Comparison of ENCODE assay signal across 26 cellular contexts in genomic region chr7:28376634-28377033, GRCh38. TPM values are rescaled to one million over a fixed set of nuclear protein-coding genes. Genes with fewer than 3 reads are reported as not detected.
"Had no signal": no experiment of that assay in that cellular context is flagged by ENCODE, and none has a peak within 500 bp of the region (broad histone marks: within the 10 kb centered on the region; RNA-seq: fewer than 3 reads in every experiment).

No MANE protein-coding gene starts in this region.

- H3K9ac ChIP-seq: neural progenitor cell, parathyroid adenoma had no signal

- H3K27me3 ChIP-seq: neural progenitor cell, ovary, right lobe of liver, sigmoid colon, stomach, thyroid gland, tibial nerve, upper lobe of left lung, uterus had no signal

- DNase-seq: naive thymus-derived CD4-positive, alpha-beta T cell; natural killer cell; occipital lobe; ovary; posterior cingulate gyrus; psoas muscle; right cardiac atrium; right lobe of liver; sigmoid colon; stimulated activated CD4-positive, alpha-beta T cell treated with anti-CD3 and anti-CD28 coated beads, Interleukin-15, amount 100 ng/mL, for 24 hours; stimulated activated CD4-positive, alpha-beta T cell treated with anti-CD3 and anti-CD28 coated beads, Interleukin-2, amount 100 ng/mL, for 24 hours; stimulated activated CD4-positive, alpha-beta T cell treated with anti-CD3 and anti-CD28 coated beads, Interleukin-2, amount 100 ng/mL, for 48 hours; stimulated activated CD4-positive, alpha-beta T cell treated with anti-CD3 and anti-CD28 coated beads, Interleukin-4, amount 100 ng/mL, for 24 hours; stimulated activated naive B cell treated with anti-CD40 and anti-IgM and Interleukin-4, amounts not matched to agents 10 μg/mL and 1 μg/mL and 100 μg/mL, for 72 hours; stimulated activated naive CD4-positive, alpha-beta T cell treated with Interleukin-2 at 50 U/mL for 16 hours; stomach; thyroid gland; trophoblast cell; upper lobe of left lung; uterus had no signal

- H3K4me1 ChIP-seq: neural progenitor cell, parathyroid adenoma, psoas muscle, right lobe of liver, stomach, tibial nerve, upper lobe of left lung, uterus had no signal

- H3K4me2 ChIP-seq: neural progenitor cell had no signal

- H3K9me3 ChIP-seq: ovary, psoas muscle, right lobe of liver, sigmoid colon, stomach, thoracic aorta, thyroid gland, tibial nerve, upper lobe of left lung, uterus had no signal

- H3K27ac ChIP-seq: neural progenitor cell, ovary, parathyroid adenoma, psoas muscle, right lobe of liver, sigmoid colon, skin epidermis, stomach, thoracic aorta, thyroid gland, tibial nerve, upper lobe of left lung, uterus had no signal

- H3K36me3 ChIP-seq: neural progenitor cell, ovary, right lobe of liver, sigmoid colon, stomach, thoracic aorta, thyroid gland, tibial nerve, upper lobe of left lung, uterus had no signal

- H3K79me2 ChIP-seq: parathyroid adenoma had no signal

- ATAC-seq: naive thymus-derived CD4-positive, alpha-beta T cell; natural killer cell; psoas muscle; right cardiac atrium; right lobe of liver; stimulated activated effector memory CD8-positive, alpha-beta T cell treated with anti-CD3 and anti-CD28 coated beads, Interleukin-12 subunit alpha, Interleukin-12 subunit beta, amount 100 ng/mL, for 72 hours; stimulated activated naive B cell treated with anti-CD40 and anti-IgM and Interleukin-4, amounts not matched to agents 10 μg/mL and 1 μg/mL and 100 μg/mL, for 72 hours had no signal

- H3K4me3 ChIP-seq: neural progenitor cell, ovary, psoas muscle, right lobe of liver, sigmoid colon, skin epidermis, stomach, thoracic aorta, thyroid gland, tibial nerve, upper lobe of left lung, uterus had no signal

- H2AFZ ChIP-seq: neural progenitor cell, parathyroid adenoma had no signal

RNA-seq across cellular contexts. Expression of gene CREB5, which starts 35.7 kb away (rescaled TPM):
- polyA plus RNA-seq: naive thymus-derived CD4-positive, alpha-beta T cell had no signal
